In the genomic region with DNA sequence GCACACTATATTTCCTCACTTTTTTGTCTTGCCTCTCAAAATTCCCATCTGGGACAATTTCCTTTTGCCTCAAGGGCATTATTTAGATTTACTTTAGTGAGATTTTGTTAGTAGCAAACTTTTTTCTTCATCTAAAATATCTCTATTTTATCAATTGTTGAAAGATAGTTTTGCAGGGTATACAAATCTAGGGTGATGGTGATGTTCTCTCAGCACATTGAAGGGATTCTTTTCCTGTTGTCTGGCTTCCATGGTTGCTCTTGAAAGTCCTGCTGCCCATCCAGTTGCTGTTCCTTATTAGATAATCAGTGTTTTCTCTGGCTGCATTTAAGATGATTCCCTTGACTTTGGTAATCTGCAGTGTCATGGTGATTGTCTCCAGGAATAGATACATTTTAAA, we compare ENCODE assay signal across 25 cellular contexts.
"Had no signal": no experiment of that assay in that cellular context is flagged by ENCODE, and none has a peak within 500 bp of the region (broad histone marks: within the 10 kb centered on the region; RNA-seq: fewer than 3 reads in every experiment).

No MANE protein-coding gene starts in this region.

- H3K9me3 ChIP-seq: gastrocnemius medialis, mucosa of descending colon had no signal

- ATAC-seq: effector memory CD8-positive, alpha-beta T cell; esophagus mucosa; gastrocnemius medialis; heart right ventricle; left cardiac atrium; left lung; lower lobe of right lung; mucosa of descending colon; naive thymus-derived CD8-positive, alpha-beta T cell had no signal

- H3K36me3 ChIP-seq: esophagus squamous epithelium, gastrocnemius medialis, left lung, lower lobe of right lung had no signal

- H3K4me1 ChIP-seq: left lung, lower lobe of right lung had no signal

- FAIRE-seq: colon, islet of Langerhans, keratinocyte had no signal

- DNase-seq: effector CD8-positive, alpha-beta T cell; effector memory CD8-positive, alpha-beta T cell; endodermal cell; erythroblast; esophagus squamous epithelium; foreskin fibroblast; foreskin melanocyte; gastrocnemius medialis; glutamatergic neuron; head of caudate nucleus; heart right ventricle; hippocampal formation; left cardiac atrium; left lung; lower lobe of right lung; mesenchymal stem cell; mucosa of descending colon; naive B cell; naive thymus-derived CD8-positive, alpha-beta T cell had no signal

- H3K27ac ChIP-seq: coronary artery, epithelial cell of prostate, esophagus squamous epithelium, gastrocnemius medialis, heart right ventricle, left lung, lower lobe of right lung had no signal

- H3K4me3 ChIP-seq: coronary artery, esophagus squamous epithelium, gastrocnemius medialis, heart right ventricle, left lung, lower lobe of right lung, mucosa of descending colon had no signal

- H3K27me3 ChIP-seq: esophagus squamous epithelium, gastrocnemius medialis, heart right ventricle, left lung had no signal
